In the genomic region with DNA sequence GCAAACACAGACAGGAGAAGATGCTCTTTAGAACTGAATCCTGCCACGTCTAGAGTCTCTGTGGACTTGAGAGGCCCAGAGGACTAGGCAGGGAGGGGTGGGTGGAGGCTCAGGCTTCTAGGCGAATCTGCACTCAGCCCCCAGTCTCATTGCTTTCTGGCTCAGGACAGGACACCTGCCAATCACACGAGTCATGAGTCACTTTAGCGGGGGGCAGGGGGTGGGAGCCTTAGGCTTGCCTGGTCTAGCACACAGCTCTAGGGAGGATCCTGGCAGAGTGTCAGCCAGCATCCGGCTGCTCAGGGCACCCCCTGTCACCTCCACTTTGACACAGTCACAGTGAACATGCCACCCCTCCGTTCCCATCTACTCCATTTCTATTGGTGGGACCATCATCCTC, we compare ENCODE assay signal across 18 cellular contexts.
"Had no signal": no experiment of that assay in that cellular context is flagged by ENCODE, and none has a peak within 500 bp of the region (broad histone marks: within the 10 kb centered on the region; RNA-seq: fewer than 3 reads in every experiment).

No MANE protein-coding gene starts in this region.

- H3K27ac Mint-ChIP-seq: activated CD8-positive, alpha-beta T cell treated with anti-CD3 and anti-CD28 coated beads, Interleukin-2, amount 10 ng/mL, durations not matched to agents 7 days and 5 days; activated naive CD4-positive, alpha-beta T cell treated with anti-CD3 and anti-CD28 coated beads, Interleukin-2, amount 50 U/mL, for 24 hours; memory B cell; stimulated activated naive B cell treated with anti-CD40 and anti-IgM and Interleukin-4, amounts not matched to agents 10 μg/mL and 1 μg/mL and 100 μg/mL, for 72 hours; WTC11 had no signal

- ATAC-seq: activated CD8-positive, alpha-beta T cell treated with anti-CD3 and anti-CD28 coated beads, Interleukin-2, amount 10 ng/mL, durations not matched to agents 7 days and 5 days; naive thymus-derived CD8-positive, alpha-beta T cell; stimulated activated naive B cell treated with anti-CD40 and anti-IgM and Interleukin-4, amounts not matched to agents 10 μg/mL and 1 μg/mL and 100 μg/mL, for 72 hours; WTC11 had no signal

- H3K27ac ChIP-seq: adrenal gland, coronary artery, esophagus muscularis mucosa, left ventricle myocardium inferior, transverse colon had no signal

- H3K36me3 Mint-ChIP-seq: activated naive CD4-positive, alpha-beta T cell treated with anti-CD3 and anti-CD28 coated beads, Interleukin-2, amount 50 U/mL, for 24 hours; memory B cell; naive thymus-derived CD8-positive, alpha-beta T cell; stimulated activated naive B cell treated with anti-CD40 and anti-IgM and Interleukin-4, amounts not matched to agents 10 μg/mL and 1 μg/mL and 100 μg/mL, for 72 hours; WTC11 had no signal

- H3K4me3 Mint-ChIP-seq: activated CD8-positive, alpha-beta T cell treated with anti-CD3 and anti-CD28 coated beads, Interleukin-2, amount 10 ng/mL, durations not matched to agents 7 days and 5 days; activated naive CD4-positive, alpha-beta T cell treated with anti-CD3 and anti-CD28 coated beads, Interleukin-2, amount 50 U/mL, for 24 hours; memory B cell; naive thymus-derived CD8-positive, alpha-beta T cell; stimulated activated naive B cell treated with anti-CD40 and anti-IgM and Interleukin-4, amounts not matched to agents 10 μg/mL and 1 μg/mL and 100 μg/mL, for 72 hours; WTC11 had no signal

- H3K4me1 Mint-ChIP-seq: activated naive CD4-positive, alpha-beta T cell treated with anti-CD3 and anti-CD28 coated beads, Interleukin-2, amount 50 U/mL, for 24 hours; memory B cell; naive thymus-derived CD8-positive, alpha-beta T cell had no signal

- DNase-seq: activated CD4-positive, alpha-beta T cell treated with anti-CD3 and anti-CD28 coated beads for 48 hours; activated CD8-positive, alpha-beta memory T cell treated with anti-CD3 and anti-CD28 coated beads, Interleukin-2, amount 50 U/mL, for 4 hours; activated CD8-positive, alpha-beta T cell treated with anti-CD3 and anti-CD28 coated beads, Interleukin-2, amount 10 ng/mL, durations not matched to agents 7 days and 5 days; activated effector memory CD4-positive, alpha-beta T cell treated with anti-CD3 and anti-CD28 coated beads, Interleukin-2, amount 50 U/mL, for 16 hours; activated T-cell treated with anti-CD3 and anti-CD28 coated beads, Interleukin-2, amount 50 U/mL, for 48 hours; adrenal gland; effector CD4-positive, alpha-beta T cell; hippocampal formation; kidney; left ventricle myocardium inferior; naive thymus-derived CD8-positive, alpha-beta T cell; stimulated activated naive B cell treated with anti-CD40 and anti-IgM and Interleukin-4, amounts not matched to agents 10 μg/mL and 1 μg/mL and 100 μg/mL, for 72 hours; transverse colon had no signal

- H3K9me3 Mint-ChIP-seq: activated naive CD4-positive, alpha-beta T cell treated with anti-CD3 and anti-CD28 coated beads, Interleukin-2, amount 50 U/mL, for 24 hours; memory B cell; naive thymus-derived CD8-positive, alpha-beta T cell; stimulated activated naive B cell treated with anti-CD40 and anti-IgM and Interleukin-4, amounts not matched to agents 10 μg/mL and 1 μg/mL and 100 μg/mL, for 72 hours; WTC11 had no signal
